In the genomic region with DNA sequence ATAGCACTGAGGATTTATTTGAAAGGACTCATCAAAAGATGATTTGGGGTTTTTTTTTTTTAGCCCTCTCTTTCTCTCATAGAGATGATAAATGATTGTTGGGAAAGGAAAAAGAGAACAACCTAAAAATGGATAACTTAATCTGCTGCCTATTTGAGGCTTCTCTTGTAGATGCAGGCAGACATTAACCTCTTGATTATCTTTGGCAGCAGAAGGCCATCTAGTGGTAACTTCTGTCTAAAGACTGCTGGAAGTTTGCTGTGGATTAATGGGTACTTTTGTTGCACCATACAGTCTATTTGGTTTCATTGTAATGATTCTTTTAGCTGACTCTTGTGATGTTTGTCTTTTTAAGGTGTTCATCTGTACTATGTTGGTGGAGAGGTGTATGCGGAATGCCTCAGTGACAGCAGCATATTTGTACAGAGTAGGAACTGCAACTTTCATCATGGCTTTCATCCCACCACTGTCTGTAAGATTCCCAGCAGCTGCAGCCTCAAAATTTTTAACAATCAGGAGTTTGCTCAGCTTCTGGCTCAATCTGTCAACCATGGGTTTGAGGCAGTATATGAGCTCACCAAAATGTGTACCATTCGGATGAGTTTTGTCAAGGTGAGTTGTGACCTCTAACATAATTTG, we compare ENCODE assay signal across 9 cellular contexts. TPM values are rescaled to one million over a fixed set of nuclear protein-coding genes. Genes with fewer than 3 reads are reported as not detected.
DNase-seq lines count a peak whose midpoint lies in the region; ATAC-seq and TF ChIP-seq lines count a peak whose summit lies in the region.
"Had no signal": no experiment of that assay in that cellular context is flagged by ENCODE, and none has a peak within 500 bp of the region (broad histone marks: within the 10 kb centered on the region; RNA-seq: fewer than 3 reads in every experiment).

No MANE protein-coding gene starts in this region.

- H3K27ac ChIP-seq in C4-2B = no peak overlapping the region

- H3K4me3 ChIP-seq in foreskin fibroblast (ENCODE audit: low read depth in 1 of 2, low read length in 2 of 2) (no peak overlapping the region), skeletal muscle cell (ENCODE audit: low read depth, low read length) (no peak overlapping the region)

- no peaks in the 10 kb centered on the region for H3K36me3 Mint-ChIP-seq in activated naive CD4-positive, alpha-beta T cell treated with anti-CD3 and anti-CD28 coated beads for 36 hours (ENCODE audit: low read depth)

- intact Hi-C loops in activated naive CD4-positive, alpha-beta T cell treated with anti-CD3 and anti-CD28 coated beads for 36 hours (cut with micrococcal nuclease) = loop anchor here (1.0 kb wide), 3 partner anchors 92 to 287 kb away; no protein-coding TSS in a partner anchor

- no peaks in the 10 kb centered on the region for H3K9me3 Mint-ChIP-seq in activated naive CD4-positive, alpha-beta T cell treated with anti-CD3 and anti-CD28 coated beads for 36 hours

- H3K4me3 Mint-ChIP-seq in activated naive CD4-positive, alpha-beta T cell treated with anti-CD3 and anti-CD28 coated beads for 36 hours = no peak overlapping the region

- DNase-seq in SK-N-DZ (ENCODE audit: low spot score) (peak; percentile 35), foreskin fibroblast (peak; percentile 41 to 70), skeletal muscle cell (ENCODE audit: low read depth) (peak; percentile 12), NCI-H128 (lab: John Stamatoyannopoulos, UW; ENCODE audit: unreplicated experiment) (no peak)
- DNase-seq in activated naive CD4-positive, alpha-beta T cell treated with anti-CD3 and anti-CD28 coated beads for 36 hours = no peak

- TF ChIP-seq CTCF in C4-2B (conservative IDR thresholded peaks at IDR 0.05) (peak; percentile 81), foreskin fibroblast (IDR thresholded peaks at IDR 0.05; ENCODE audit: low read depth, low read length) (peak; percentile 52)

- CTCF ChIA-PET in activated naive CD4-positive, alpha-beta T cell treated with anti-CD3 and anti-CD28 coated beads for 36 hours (lab: Charles Lee) = interaction anchor here (0.7 to 1.3 kb wide), 3 partner anchors 61 to 474 kb away, joined by 3 to 5 read pairs (median 4); no protein-coding TSS in a partner anchor

- peak; percentile 89 for ATAC-seq in GM18861 (IDR thresholded peaks at IDR 0.05; ENCODE audit: unreplicated experiment)
- ATAC-seq in HG03565 (IDR thresholded peaks at IDR 0.05; ENCODE audit: unreplicated experiment) = peak; percentile 71

- H3K4me1 Mint-ChIP-seq in activated naive CD4-positive, alpha-beta T cell treated with anti-CD3 and anti-CD28 coated beads for 36 hours (ENCODE audit: low read depth) = no peaks in the 10 kb centered on the region

- H3K27me3 Mint-ChIP-seq in activated naive CD4-positive, alpha-beta T cell treated with anti-CD3 and anti-CD28 coated beads for 36 hours (ENCODE audit: low read depth) = peaks cover 4% of the 10 kb centered on the region

- no peak overlapping the region for H3K27ac Mint-ChIP-seq in activated naive CD4-positive, alpha-beta T cell treated with anti-CD3 and anti-CD28 coated beads for 36 hours

RNA-seq across cellular contexts. Expression of a gene that starts 18.8 kb away (rescaled TPM):
- polyA plus RNA-seq in SK-N-DZ (2014; cell fraction: cytosol; rRNA removed) = 0.16 TPM in 1 of 2 replicates, not detected in the other
- polyA plus RNA-seq in SK-N-DZ (2014; cell fraction: nucleus; rRNA removed) = not detected in 2 replicates
- total RNA-seq in activated naive CD4-positive, alpha-beta T cell treated with anti-CD3 and anti-CD28 coated beads for 36 hours = not detected
- total RNA-seq: mononuclear cell had no signal

RNA-seq across cellular contexts. Expression of a gene that starts 41.5 kb away (rescaled TPM):
- 36.5 and 37.1 TPM in 2 replicates for polyA plus RNA-seq in SK-N-DZ (2014; cell fraction: cytosol; rRNA removed)
- 13.5 and 14.9 TPM in 2 replicates for polyA plus RNA-seq in SK-N-DZ (2014; cell fraction: nucleus; rRNA removed)
- 1 to 10 TPM in 1 of 2 experiments, under 1 TPM in 1; 0.50 to 1.2 TPM for total RNA-seq in activated naive CD4-positive, alpha-beta T cell treated with anti-CD3 and anti-CD28 coated beads for 36 hours

Comparison
In these comparisons a context has a peak if more than half of its experiments do, and no peak if none do; other contexts are left out.
1. DNase-seq: peak in SK-N-DZ (single experiment), foreskin fibroblast (2 of 2) and skeletal muscle cell (single experiment); none in activated naive CD4-positive, alpha-beta T cell treated with anti-CD3 and anti-CD28 coated beads for 36 hours (single experiment) and NCI-H128 (single experiment).